In the genomic region with DNA sequence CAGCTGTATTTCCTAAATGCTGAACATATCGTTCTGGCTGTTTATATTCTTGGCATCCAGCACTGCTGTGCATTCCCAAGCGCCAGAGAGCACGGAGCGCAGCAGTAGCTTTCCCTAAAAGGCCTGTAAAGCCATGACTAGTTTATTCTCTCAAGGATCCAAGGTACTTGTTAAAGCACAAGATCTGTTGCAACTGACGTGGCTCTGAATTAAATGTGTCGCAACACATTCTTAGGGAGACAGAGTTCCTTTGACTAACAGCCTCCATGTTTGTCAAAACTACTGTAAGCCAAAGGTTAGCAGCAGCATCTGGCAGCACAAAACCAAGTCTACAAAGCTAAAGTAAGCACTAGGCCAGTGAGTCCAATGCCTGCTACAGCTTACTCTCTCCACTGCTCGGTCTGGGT, we compare ENCODE assay signal across 11 cellular contexts.
DNase-seq lines count a peak whose midpoint lies in the region; TF ChIP-seq lines count a peak whose summit lies in the region.
"Had no signal": no experiment of that assay in that cellular context is flagged by ENCODE, and none has a peak within 500 bp of the region (broad histone marks: within the 10 kb centered on the region; RNA-seq: fewer than 3 reads in every experiment).

No MANE protein-coding gene starts in this region.

- in situ Hi-C loops in astrocyte of the cerebellum (cut with HindIII; ENCODE audit: low sequenced_read_pairs): no loop called here

- H3K4me1 ChIP-seq in stomach: peaks cover 0 to 21% (median 8%) of the 10 kb centered on the region in 4 donors

- H3K27ac ChIP-seq in HL-60 (replicated peaks): no peak overlapping the region
- peak overlapping the region in 4 of 5 donors; percentile 56 to 79 (median 70) for H3K27ac ChIP-seq in stomach
- H3K27ac ChIP-seq in caudate nucleus (ENCODE audit: low read depth, low read length): no peak overlapping the region
- H3K27ac ChIP-seq: KMS-11 had no signal

- TF ChIP-seq POLR2A in stomach (IDR thresholded peaks at IDR 0.05): no peak

- H3K4me3 ChIP-seq in HL-60 (replicated peaks; ENCODE audit: insufficient read depth, low read length): no peak overlapping the region
- H3K4me3 ChIP-seq in astrocyte of the cerebellum (ENCODE audit: low read depth, low read length): no peak overlapping the region
- H3K4me3 ChIP-seq in stomach: no peak overlapping the region
- H3K4me3 ChIP-seq: HAP-1 had no signal

- intact Hi-C loops in stomach (cut with DNase I; ENCODE audit: low total_unique reads): no loop called here

- peaks cover 3% of the 10 kb centered on the region for H3K27me3 ChIP-seq in HL-60 (ENCODE audit: insufficient read depth, poor library complexity, severe bottlenecking)
- no peaks in the 10 kb centered on the region for H3K27me3 ChIP-seq in stomach

- peak; percentile 88 for TF ChIP-seq EP300 in stomach (IDR thresholded peaks at IDR 0.05)

- peak; percentile 19 to 60 for DNase-seq in HL-60 (ENCODE audit: low read depth in 1 of 2, low spot score in 1 of 2)
- peak; percentile 49 for DNase-seq in astrocyte of the cerebellum (ENCODE audit: low read depth)
- peak; percentile 99 for DNase-seq in iris pigment epithelial cell (ENCODE audit: low read depth)
- no peak for DNase-seq in stomach
- DNase-seq in DMS79 treated with DMSO at 0.1 percent for 48 hours (lab: John Stamatoyannopoulos, UW): no peak
- no peak for DNase-seq in T-helper 2 cell
- DNase-seq in caudate nucleus (lab: John Stamatoyannopoulos, UW): no peak
- DNase-seq in NCI-H2171 (lab: John Stamatoyannopoulos, UW): no peak
- DNase-seq: activated effector memory CD4-positive, alpha-beta T cell treated with Interleukin-2 at 50 U/mL for 16 hours had no signal

- H3K9me3 ChIP-seq in stomach: no peaks in the 10 kb centered on the region
- H3K9me3 ChIP-seq: HAP-1 had no signal

- H3K36me3 ChIP-seq in stomach: no peaks in the 10 kb centered on the region
- H3K36me3 ChIP-seq: HAP-1 had no signal

- TF ChIP-seq CTCF in HL-60 (IDR thresholded peaks at IDR 0.05; ENCODE audit: insufficient read depth, low read length) (no peak), astrocyte of the cerebellum (IDR thresholded peaks at IDR 0.05; ENCODE audit: low read depth, low read length, missing control alignments) (no peak), stomach (IDR thresholded peaks at IDR 0.05) (no peak)

- 39 to 70% (median 65%) methylated on average over 7 of the region's 7 CpGs for WGBS in stomach, 5 donors

Comparison
In these comparisons a context has a peak if more than half of its experiments do, and no peak if none do; other contexts are left out.
1. DNase-seq: peak in HL-60 (2 of 2), astrocyte of the cerebellum (single experiment) and iris pigment epithelial cell (single experiment); none in stomach (single experiment), DMS79 treated with DMSO at 0.1 percent for 48 hours (single experiment), T-helper 2 cell (0 of 5), caudate nucleus (0 of 61) and NCI-H2171 (single experiment).
2. H3K27ac ChIP-seq: peak in stomach (4 of 5); none in HL-60 (single experiment) and caudate nucleus (single experiment).